ENCODE assay signal across 1 cellular context in genomic region chr12:39623160-39623559, GRCh38. TPM values are rescaled to one million over a fixed set of nuclear protein-coding genes. Genes with fewer than 3 reads are reported as not detected.
"Had no signal": no experiment of that assay in that cellular context is flagged by ENCODE, and none has a peak within 500 bp of the region (broad histone marks: within the 10 kb centered on the region; RNA-seq: fewer than 3 reads in every experiment).

No MANE protein-coding gene starts in this region.

RNA-seq across cellular contexts. Expression of gene ABCD2, which starts 3.6 kb away (rescaled TPM):
- total RNA-seq: bronchial epithelial cell had no signal
